23 cellular contexts compared by ENCODE assay signal in genomic region chr15:69479971-69480370, GRCh38. TPM values are rescaled to one million over a fixed set of nuclear protein-coding genes. Genes with fewer than 3 reads are reported as not detected.
DNase-seq lines count a peak whose midpoint lies in the region; ATAC-seq, FAIRE-seq and TF ChIP-seq lines count a peak whose summit lies in the region.
"Had no signal": no experiment of that assay in that cellular context is flagged by ENCODE, and none has a peak within 500 bp of the region (broad histone marks: within the 10 kb centered on the region; RNA-seq: fewer than 3 reads in every experiment).

No MANE protein-coding gene starts in this region.

- TF ChIP-seq POLR2A in A549 (IDR thresholded peaks at IDR 0.05; ENCODE audit: low read length), result no peak

- intact Hi-C loops in Calu3 (cut with micrococcal nuclease; ENCODE audit: unreplicated experiment), result loop anchor here (2.0 to 10.0 kb wide), 8 partner anchors 42 to 1007 kb away; partner anchors contain the start of gene TLE3

- no TSS peak for BruUV-seq in Calu3 (replicated peaks; lab: Mats Ljungman, UMichigan)

- peaks cover 3% of the 10 kb centered on the region for H3K9me3 Mint-ChIP-seq in Calu3 (ENCODE audit: low read depth, unreplicated experiment)
- H3K9me3 Mint-ChIP-seq in effector memory CD8-positive, alpha-beta T cell, result peaks cover 0 to 2% of the 10 kb centered on the region in 2 donors
- peaks cover 11% of the 10 kb centered on the region for H3K9me3 Mint-ChIP-seq in T-helper 2 cell treated with Interferon-gamma antibody and Interleukin-4, amounts not matched to agents 5 μg/mL and 100 μg/mL, for 36 hours
- H3K9me3 Mint-ChIP-seq: CD4-positive, alpha-beta T cell had no signal

- TF ChIP-seq CTCF in A549 (IDR thresholded peaks at IDR 0.05), result no peak
- TF ChIP-seq CTCF in Calu3 (IDR thresholded peaks at IDR 0.05; ENCODE audit: unreplicated experiment), result no peak
- TF ChIP-seq CTCF in HEK293 (tag by site-specific recombination; IDR thresholded peaks at IDR 0.05), result no peak

- no peak overlapping the region for H3K4me3 Mint-ChIP-seq in Calu3 (ENCODE audit: low read depth, unreplicated experiment)
- H3K4me3 Mint-ChIP-seq in effector memory CD8-positive, alpha-beta T cell, result no peak overlapping the region
- no peak overlapping the region for H3K4me3 Mint-ChIP-seq in T-helper 2 cell treated with Interferon-gamma antibody and Interleukin-4, amounts not matched to agents 5 μg/mL and 100 μg/mL, for 36 hours
- H3K4me3 Mint-ChIP-seq: B cell; CD4-positive, alpha-beta T cell; CD8-positive, alpha-beta T cell had no signal

- no peak overlapping the region for H3K27ac ChIP-seq in A549
- no peak overlapping the region for H3K27ac ChIP-seq in HEK293 (ENCODE audit: extremely low read depth, low read depth, low read length)
- H3K27ac ChIP-seq: BLaER1 treated with 17β-estradiol and CSF1 and Interleukin-3, amounts not matched to agents 10 nM and 100 nM; C4-2B had no signal

- no peak overlapping the region for H3K4me2 ChIP-seq in A549
- H3K4me2 ChIP-seq: BLaER1 treated with 17β-estradiol and CSF1 and Interleukin-3, amounts not matched to agents 10 nM and 100 nM had no signal

- H3K9me3 ChIP-seq in A549 (peaks cover 8% of the 10 kb centered on the region), HEK293 (ENCODE audit: control insufficient read depth, insufficient read depth, low read depth, low read length) (no peaks in the 10 kb centered on the region)
- H3K9me3 ChIP-seq: Caco-2 had no signal

- H3K4me3 ChIP-seq in A549 (no peak overlapping the region), HEK293 (ENCODE audit: low read depth, low read length) (no peak overlapping the region)
- H3K4me3 ChIP-seq: BLaER1 treated with 17β-estradiol and CSF1 and Interleukin-3, amounts not matched to agents 10 nM and 100 nM had no signal

- no peak for ATAC-seq in A549
- no peak for ATAC-seq in effector memory CD8-positive, alpha-beta T cell (replicated peaks)
- no peak for ATAC-seq in HG02885 (IDR thresholded peaks at IDR 0.05; ENCODE audit: poor library complexity, unreplicated experiment)
- ATAC-seq: CD8-positive, alpha-beta T cell had no signal

- H3K36me3 Mint-ChIP-seq in Calu3 (ENCODE audit: insufficient read depth, unreplicated experiment), result peaks cover 14% of the 10 kb centered on the region
- H3K36me3 Mint-ChIP-seq in effector memory CD8-positive, alpha-beta T cell (ENCODE audit: insufficient read depth), result peaks cover 3% of the 10 kb centered on the region
- H3K36me3 Mint-ChIP-seq in T-helper 2 cell treated with Interferon-gamma antibody and Interleukin-4, amounts not matched to agents 5 μg/mL and 100 μg/mL, for 36 hours (ENCODE audit: low read depth), result peaks cover 8% of the 10 kb centered on the region
- H3K36me3 Mint-ChIP-seq: CD8-positive, alpha-beta T cell had no signal

- WGBS in A549 (ENCODE audit: missing lambda C conversion rate), result 92% methylated on average over 2 of the region's 2 CpGs

- no peak for DNase-seq in A549 (ENCODE audit: low read depth in 1 of 2, low spot score in 1 of 2)
- no peak for DNase-seq in Calu3
- DNase-seq in effector memory CD8-positive, alpha-beta T cell, result no peak
- no peak for DNase-seq in T-helper 2 cell treated with Interferon-gamma antibody and Interleukin-4, amounts not matched to agents 5 μg/mL and 100 μg/mL, for 36 hours (ENCODE audit: low spot score)
- DNase-seq in hypothalamus (lab: John Stamatoyannopoulos, UW), result no peak
- DNase-seq in DMS114 treated with DMSO at 0.1 percent for 48 hours (lab: John Stamatoyannopoulos, UW; ENCODE audit: unreplicated experiment), result no peak
- DNase-seq: 8988T; AML-193; Caco-2; CD4-positive, alpha-beta T cell; CD8-positive, alpha-beta T cell; DMS 273 treated with DMSO at 0.1 percent for 48 hours; DMS79 treated with DMSO at 0.1 percent for 48 hours; GF-D8 had no signal

- no peaks in the 10 kb centered on the region for H3K4me1 ChIP-seq in A549
- H3K4me1 ChIP-seq in HEK293 (ENCODE audit: control insufficient read depth, insufficient read depth, low read length), result no peaks in the 10 kb centered on the region
- H3K4me1 ChIP-seq: Caco-2 had no signal

- TF ChIP-seq RAD21 in A549 (conservative IDR thresholded peaks at IDR 0.05 in 1 of 2, IDR thresholded peaks at IDR 0.05 in 1 of 2), result no peak

- H3K36me3 ChIP-seq in HEK293 (ENCODE audit: control insufficient read depth in 2 of 2, insufficient read depth in 1 of 2, low read length in 2 of 2), result no peaks in the 10 kb centered on the region
- H3K36me3 ChIP-seq: BLaER1 treated with 17β-estradiol and CSF1 and Interleukin-3, amounts not matched to agents 10 nM and 100 nM had no signal

- H3K27ac Mint-ChIP-seq in Calu3 (ENCODE audit: unreplicated experiment), result peak overlapping the region; percentile 56
- peak overlapping the region; percentile 4 to 53 for H3K27ac Mint-ChIP-seq in effector memory CD8-positive, alpha-beta T cell
- H3K27ac Mint-ChIP-seq in T-helper 2 cell treated with Interferon-gamma antibody and Interleukin-4, amounts not matched to agents 5 μg/mL and 100 μg/mL, for 36 hours, result no peak overlapping the region
- H3K27ac Mint-ChIP-seq: B cell; CD4-positive, alpha-beta T cell; CD8-positive, alpha-beta T cell had no signal

- no peaks in the 10 kb centered on the region for H3K27me3 Mint-ChIP-seq in Calu3 (ENCODE audit: unreplicated experiment)
- H3K27me3 Mint-ChIP-seq in effector memory CD8-positive, alpha-beta T cell, result peaks cover 9 to 13% of the 10 kb centered on the region in 2 donors
- H3K27me3 Mint-ChIP-seq in T-helper 2 cell treated with Interferon-gamma antibody and Interleukin-4, amounts not matched to agents 5 μg/mL and 100 μg/mL, for 36 hours (ENCODE audit: low read depth), result peaks cover 16% of the 10 kb centered on the region
- H3K27me3 Mint-ChIP-seq: CD4-positive, alpha-beta T cell had no signal

- FAIRE-seq in A549 (lab: Jason Lieb, UNC), result peak; percentile 84
- FAIRE-seq: A204.1, G401.6, GM12891, GM19239 had no signal

- CTCF ChIA-PET in A549 (lab: Yijun Ruan, JAX), result interaction anchor here (0.7 to 10.2 kb wide), 12 partner anchors 11 to 1009 kb away, joined by 3 to 152 read pairs (median 4); partner anchors contain the start of gene TLE3
- CTCF ChIA-PET in Calu3 (lab: Charles Lee), result interaction anchor here (1.0 kb wide), 1 partner anchor 618 kb away, joined by 3 read pairs; the partner anchor contains the start of gene TLE3
- CTCF ChIA-PET in HEK293 (lab: Yijun Ruan, JAX), result interaction anchor here (0.6 to 5.5 kb wide), 4 partner anchors 13 to 271 kb away, joined by 4 to 65 read pairs (median 4); no protein-coding TSS in a partner anchor

- no peak for TF ChIP-seq EP300 in A549 (IDR thresholded peaks at IDR 0.05)

- POLR2A ChIA-PET in A549 (lab: Yijun Ruan, JAX), result no interaction called here
- POLR2A ChIA-PET in HEK293 (lab: Yijun Ruan, JAX), result no interaction called here

- peaks cover 42% of the 10 kb centered on the region for H3K4me1 Mint-ChIP-seq in Calu3 (ENCODE audit: low read depth, unreplicated experiment)
- H3K4me1 Mint-ChIP-seq in effector memory CD8-positive, alpha-beta T cell (ENCODE audit: low read depth in 2 of 2), result peaks cover 0 to 7% of the 10 kb centered on the region in 2 donors
- peaks cover 2% of the 10 kb centered on the region for H3K4me1 Mint-ChIP-seq in T-helper 2 cell treated with Interferon-gamma antibody and Interleukin-4, amounts not matched to agents 5 μg/mL and 100 μg/mL, for 36 hours (ENCODE audit: low read depth)

TF ChIP-seq in A549, 52 proteins besides CTCF, POLR2A, EP300 and RAD21 (continues in another document):
- TF ChIP-seq TFCP2L1 (CRISPR knock-in tag; IDR thresholded peaks at IDR 0.05) (no peak), JUN (IDR thresholded peaks at IDR 0.05) (no peak), RFX5 (IDR thresholded peaks at IDR 0.05) (no peak), NFE2L2 (conservative IDR thresholded peaks at IDR 0.05; ENCODE audit: low read length) (no peak), ZC3H11A (IDR thresholded peaks at IDR 0.05) (no peak), RARB (CRISPR knock-in tag; IDR thresholded peaks at IDR 0.05) (no peak), USF2 (IDR thresholded peaks at IDR 0.05) (no peak), SREBF2 (IDR thresholded peaks at IDR 0.05) (no peak), TP53 (CRISPR knock-in tag; IDR thresholded peaks at IDR 0.05) (no peak), HOXA7 (CRISPR knock-in tag; IDR thresholded peaks at IDR 0.05) (no peak), ESRRA (IDR thresholded peaks at IDR 0.05; ENCODE audit: borderline replicate concordance, low read length) (no peak)

TF ChIP-seq in HEK293, 187 proteins besides CTCF, POLR2A, EP300 and RAD21:
- no peak for TF ChIP-seq ZNF704 (tag by site-specific recombination; IDR thresholded peaks at IDR 0.05)
- no peak for TF ChIP-seq OSR2 (tag by site-specific recombination; IDR thresholded peaks at IDR 0.05)
- TF ChIP-seq ZNF610 (tag by site-specific recombination; IDR thresholded peaks at IDR 0.05; ENCODE audit: borderline replicate concordance), result no peak
- no peak for TF ChIP-seq ZSCAN30 (tag by site-specific recombination; IDR thresholded peaks at IDR 0.05)
- no peak for TF ChIP-seq ZFHX2 (tag by site-specific recombination; conservative IDR thresholded peaks at IDR 0.05)
- peak; percentile 84; the same call in 1 of the 2 replicates for TF ChIP-seq TRIM28 (IDR thresholded peaks at IDR 0.05; ENCODE audit: borderline replicate concordance, low read length)
- TF ChIP-seq ZNF530 (tag by site-specific recombination; IDR thresholded peaks at IDR 0.05; ENCODE audit: low read depth), result no peak
- peak; percentile 72; the same call in 1 of the 2 replicates for TF ChIP-seq ZNF580 (tag by site-specific recombination; IDR thresholded peaks at IDR 0.05)
- TF ChIP-seq SETDB1 (IDR thresholded peaks at IDR 0.05; ENCODE audit: insufficient read length, low read length), result peak; percentile 20
- peak; percentile 100 for TF ChIP-seq ZNF184 (tag by site-specific recombination; IDR thresholded peaks at IDR 0.05)

RNA-seq across cellular contexts. Expression of gene RPLP1, which starts 27.4 kb away (rescaled TPM):
- polyA plus RNA-seq in A549 (2011; rRNA removed) (1,245 and 1,557 TPM in 2 replicates), A549 (2017; fragmentation: RNase III; extraction: RNeasy Plus Mini Kit Qiagen cat#74134 plus additional on column Dnase treatment) (3,637 to 4,104 TPM (median 3,948 TPM) in 3 replicates)
- 2,903 and 3,168 TPM in 2 replicates for polyA plus RNA-seq in A549 (2012; cell fraction: cytosol; rRNA removed)
- polyA plus RNA-seq in A549 (2012; cell fraction: nucleus; rRNA removed), result 1,317 and 1,797 TPM in 2 replicates
- polyA minus RNA-seq in A549 (2011; rRNA and poly(A)+ RNA removed), result 558 and 606 TPM in 2 replicates
- total RNA-seq in Calu3 (2022), result 1,386 and 1,535 TPM in 2 replicates
